In genomic region chr20:51941503-51941902, GRCh38 we compare ENCODE assay signal across 28 cellular contexts.
"Had no signal": no experiment of that assay in that cellular context is flagged by ENCODE, and none has a peak within 500 bp of the region (broad histone marks: within the 10 kb centered on the region; RNA-seq: fewer than 3 reads in every experiment).

No MANE protein-coding gene starts in this region.

- H3K9me3 ChIP-seq: gastrocnemius medialis, neutrophil, pancreas, right lobe of liver, suprapubic skin, transverse colon, upper lobe of right lung, uterus had no signal

- FAIRE-seq: endometrium, kidney, pancreas, small intestine had no signal

- H3K27ac ChIP-seq: gastrocnemius medialis, neutrophil, pancreas, right lobe of liver, suprapubic skin, transverse colon, upper lobe of right lung, uterus had no signal

- ATAC-seq: effector memory CD8-positive, alpha-beta T cell; gastrocnemius medialis; left lobe of liver; naive thymus-derived CD4-positive, alpha-beta T cell; pancreas; right lobe of liver; stimulated activated naive CD8-positive, alpha-beta T cell treated with anti-CD3 and anti-CD28 coated beads, Interleukin-15, amount 100 ng/mL, for 72 hours; upper lobe of right lung had no signal

- H3K27me3 ChIP-seq: gastrocnemius medialis, neutrophil, pancreas, right lobe of liver, suprapubic skin, transverse colon, upper lobe of right lung, uterus had no signal

- DNase-seq: cortex of kidney; effector memory CD8-positive, alpha-beta T cell; erythroblast; foreskin fibroblast; gastrocnemius medialis; head of caudate nucleus; kidney; midbrain; naive thymus-derived CD4-positive, alpha-beta T cell; pancreas; right lobe of liver; small intestine; stimulated activated CD4-positive, alpha-beta T cell treated with anti-CD3 and anti-CD28 coated beads, Interleukin-12 subunit alpha, Interleukin-12 subunit beta, amount 100 ng/mL, for 4 hours; stimulated activated CD4-positive, alpha-beta T cell treated with anti-CD3 and anti-CD28 coated beads, Interleukin-1b, Interleukin-23, amount 100 ng/mL, for 48 hours; stimulated activated CD4-positive, alpha-beta T cell treated with anti-CD3 and anti-CD28 coated beads, Interleukin-4, amount 100 ng/mL, for 1 hour; stimulated activated CD8-positive, alpha-beta memory T cell treated with anti-CD3 and anti-CD28 coated beads, Interleukin-4, amount 100 ng/mL, for 48 hours; stimulated activated naive CD4-positive, alpha-beta T cell; stimulated activated naive CD8-positive, alpha-beta T cell treated with anti-CD3 and anti-CD28 coated beads, Interleukin-15, amount 100 ng/mL, for 72 hours; transverse colon; upper lobe of right lung; uterus had no signal

- H3K4me1 ChIP-seq: gastrocnemius medialis, pancreas, right lobe of liver, suprapubic skin, transverse colon, upper lobe of right lung, uterus had no signal

- H3K36me3 Mint-ChIP-seq: memory B cell; naive thymus-derived CD4-positive, alpha-beta T cell had no signal

- H3K27ac Mint-ChIP-seq: effector memory CD8-positive, alpha-beta T cell; memory B cell; naive thymus-derived CD4-positive, alpha-beta T cell; nephron had no signal

- H3K27me3 Mint-ChIP-seq: effector memory CD8-positive, alpha-beta T cell; memory B cell; stimulated activated naive CD8-positive, alpha-beta T cell treated with anti-CD3 and anti-CD28 coated beads, Interleukin-15, amount 100 ng/mL, for 72 hours had no signal

- H3K36me3 ChIP-seq: gastrocnemius medialis, neutrophil, pancreas, right lobe of liver, suprapubic skin, transverse colon, upper lobe of right lung, uterus had no signal

- H3K4me1 Mint-ChIP-seq: memory B cell; stimulated activated naive CD8-positive, alpha-beta T cell treated with anti-CD3 and anti-CD28 coated beads, Interleukin-15, amount 100 ng/mL, for 72 hours had no signal

- H3K4me3 Mint-ChIP-seq: effector memory CD8-positive, alpha-beta T cell; memory B cell; naive thymus-derived CD4-positive, alpha-beta T cell; nephron; stimulated activated naive CD8-positive, alpha-beta T cell treated with anti-CD3 and anti-CD28 coated beads, Interleukin-15, amount 100 ng/mL, for 72 hours had no signal

- H3K4me3 ChIP-seq: gastrocnemius medialis, lung, pancreas, right lobe of liver, suprapubic skin, transverse colon, upper lobe of right lung, uterus had no signal

- H3K9me3 Mint-ChIP-seq: effector memory CD8-positive, alpha-beta T cell; memory B cell; naive thymus-derived CD4-positive, alpha-beta T cell; nephron; stimulated activated naive CD8-positive, alpha-beta T cell treated with anti-CD3 and anti-CD28 coated beads, Interleukin-15, amount 100 ng/mL, for 72 hours had no signal
